14 cellular contexts compared by ENCODE assay signal in the genomic region with DNA sequence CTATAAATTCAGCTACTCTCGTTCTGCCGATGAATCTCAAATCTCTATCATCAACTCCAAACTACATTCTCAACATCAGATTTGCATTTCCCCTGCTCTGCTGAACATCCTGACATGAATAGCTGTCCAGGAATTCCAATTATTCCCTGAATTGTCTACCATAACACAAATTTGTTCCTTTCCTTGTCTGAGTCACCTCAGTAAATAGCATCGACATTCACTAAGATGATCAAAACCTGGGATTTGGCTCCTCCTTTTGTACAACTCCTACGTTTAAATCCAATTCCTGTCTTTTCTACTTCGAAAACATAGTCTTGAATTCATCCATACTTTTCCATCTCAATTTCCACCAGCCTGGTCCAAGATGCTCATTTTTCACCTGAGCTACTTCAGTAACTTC.
DNase-seq lines count a peak whose midpoint lies in the region; ATAC-seq, FAIRE-seq and TF ChIP-seq lines count a peak whose summit lies in the region.
"Had no signal": no experiment of that assay in that cellular context is flagged by ENCODE, and none has a peak within 500 bp of the region (broad histone marks: within the 10 kb centered on the region; RNA-seq: fewer than 3 reads in every experiment).

No MANE protein-coding gene starts in this region.

- POLR2A ChIA-PET in AG04450 (lab: Yijun Ruan, JAX): interaction anchor here (0.9 to 1.2 kb wide), 2 partner anchors 22 to 26 kb away, joined by 3 read pairs; no protein-coding TSS in a partner anchor

- no peak for TF ChIP-seq POLR2A in erythroblast (IDR thresholded peaks at IDR 0.05; ENCODE audit: low read length)

- CTCF ChIA-PET in AG04450 (lab: Charles Lee): interaction anchor here (1.4 kb wide), 1 partner anchor 163 kb away, joined by 7 read pairs; no protein-coding TSS in a partner anchor

- in situ Hi-C loops in astrocyte of the spinal cord (cut with HindIII; ENCODE audit: low sequenced_read_pairs): loop anchor here (25.0 kb wide), 1 partner anchor 113 kb away; no protein-coding TSS in a partner anchor

- no peak overlapping the region for H3K9ac ChIP-seq in keratinocyte (ENCODE audit: control insufficient read depth, extremely low read depth, insufficient read depth, low read length)

- TF ChIP-seq CTCF in AG04450 (IDR thresholded peaks at IDR 0.05; ENCODE audit: low read depth, low read length): 0 out of 2 replicates have a peak, but pooled peaks have one; percentile 3
- no peak for TF ChIP-seq CTCF in astrocyte of the spinal cord (IDR thresholded peaks at IDR 0.05; ENCODE audit: low read depth, low read length)
- TF ChIP-seq CTCF in keratinocyte (optimal IDR thresholded peaks at IDR 0.05 in 1 of 3, IDR thresholded peaks at IDR 0.05 in 1 of 3, conservative IDR thresholded peaks at IDR 0.05 in 1 of 3; ENCODE audit: extremely low read depth in 1 of 3, insufficient read depth in 2 of 3, low read length in 3 of 3): no peak

- no peaks in the 10 kb centered on the region for H3K27me3 ChIP-seq in AG04450 (ENCODE audit: control insufficient read depth, insufficient read depth, low read length)
- H3K27me3 ChIP-seq in keratinocyte (ENCODE audit: control insufficient read depth, extremely low read depth, insufficient read depth, low read length): no peaks in the 10 kb centered on the region
- H3K27me3 ChIP-seq: MG63 had no signal

- peak overlapping the region; percentile 1 for H2AFZ ChIP-seq in keratinocyte (ENCODE audit: control insufficient read depth, low read length)

- H3K27ac ChIP-seq in AG04450 (ENCODE audit: low read depth, low read length) (peak overlapping the region; percentile 80), keratinocyte (ENCODE audit: control insufficient read depth, insufficient read depth, low read length) (peak overlapping the region; percentile 30)

- ATAC-seq in HG03565 (IDR thresholded peaks at IDR 0.05; ENCODE audit: unreplicated experiment): no peak

- no peaks in the 10 kb centered on the region for H4K20me1 ChIP-seq in keratinocyte (ENCODE audit: control insufficient read depth, extremely low read depth, insufficient read depth, low read length)

- H3K79me2 ChIP-seq in keratinocyte (ENCODE audit: control insufficient read depth, insufficient read depth, low read length): no peaks in the 10 kb centered on the region

- TF ChIP-seq RAD21 in Ishikawa (IDR thresholded peaks at IDR 0.05; ENCODE audit: low read depth): no peak

- FAIRE-seq in keratinocyte (lab: Jason Lieb, UNC): peak; percentile 80

- dilution Hi-C loops in keratinocyte (cut with MboI; ENCODE audit: extremely low pct_ligation_motif_present, low sequenced_read_pairs): loop anchor here (25.0 kb wide), 1 partner anchor 163 kb away; no protein-coding TSS in a partner anchor

- peak overlapping the region; percentile 31 for H3K4me2 ChIP-seq in keratinocyte (ENCODE audit: control insufficient read depth, extremely low read depth, insufficient read depth, low read depth, low read length)

- H3K9me3 ChIP-seq in AG04450 (ENCODE audit: control insufficient read depth, insufficient read depth, low read length) (no peaks in the 10 kb centered on the region), keratinocyte (ENCODE audit: control insufficient read depth, low read depth, low read length) (no peaks in the 10 kb centered on the region)
- H3K9me3 ChIP-seq: MG63 had no signal

- DNase-seq in AG04450 (ENCODE audit: low read depth, low spot score) (peak; percentile 74), astrocyte of the spinal cord (ENCODE audit: low read depth, low spot score) (peak; percentile 90), keratinocyte (ENCODE audit: low read depth, low spot score) (peak; percentile 5), erythroblast (lab: John Stamatoyannopoulos, UW) (no peak), NCI-H146 treated with DMSO at 0.1 percent for 48 hours (lab: John Stamatoyannopoulos, UW; ENCODE audit: unreplicated experiment) (no peak), ecto neural progenitor cell (ENCODE audit: low spot score) (no peak)
- DNase-seq: C1 segment of cervical spinal cord; H9; MG63; NCI-H69; stimulated activated CD4-positive, alpha-beta T cell treated with anti-CD3 and anti-CD28 coated beads, Interleukin-1b, Interleukin-23, amount 100 ng/mL, for 48 hours; stimulated activated naive CD4-positive, alpha-beta T cell treated with Interleukin-2 at 50 U/mL for 16 hours had no signal

- no peak for TF ChIP-seq EP300 in Ishikawa (IDR thresholded peaks at IDR 0.05; ENCODE audit: borderline replicate concordance)

- H3K36me3 ChIP-seq in keratinocyte (ENCODE audit: control insufficient read depth in 2 of 2, extremely low read depth in 1 of 2, insufficient read depth in 2 of 2, low read length in 2 of 2): no peaks in the 10 kb centered on the region
- H3K36me3 ChIP-seq: MG63 had no signal

- peaks cover 18% of the 10 kb centered on the region for H3K4me1 ChIP-seq in keratinocyte (ENCODE audit: control insufficient read depth, extremely low read depth, insufficient read depth, low read length)

- H3K4me3 ChIP-seq in AG04450 (ENCODE audit: low read depth, low read length): peak overlapping the region; percentile 27; the same call in 1 of the 2 replicates
- no peak overlapping the region for H3K4me3 ChIP-seq in astrocyte of the spinal cord (ENCODE audit: low read depth, low read length)
- peak overlapping the region in 2 of 3 experiments; percentile 11 to 43 for H3K4me3 ChIP-seq in keratinocyte (ENCODE audit: control insufficient read depth in 2 of 3, extremely low read depth in 1 of 3, insufficient read depth in 2 of 3, low read depth in 1 of 3, low read length in 3 of 3)
- H3K4me3 ChIP-seq: MG63 had no signal

- no peaks in the 10 kb centered on the region for H3K9me1 ChIP-seq in keratinocyte (ENCODE audit: control insufficient read depth, extremely low read depth, insufficient read depth, low read length)

TF ChIP-seq in Ishikawa, 13 proteins besides CTCF, POLR2A, EP300 and RAD21:
- TF ChIP-seq TEAD4 (IDR thresholded peaks at IDR 0.05): peak; percentile 46; the same call in 1 of the 2 replicates
- TF ChIP-seq CREB1 (IDR thresholded peaks at IDR 0.05; ENCODE audit: low read depth): no peak

Comparison
In these comparisons a context has a peak if more than half of its experiments do, and no peak if none do; other contexts are left out.
1. DNase-seq: peak in AG04450 (single experiment), astrocyte of the spinal cord (single experiment) and keratinocyte (single experiment); none in erythroblast (0 of 2), NCI-H146 treated with DMSO at 0.1 percent for 48 hours (single experiment) and ecto neural progenitor cell (single experiment).